Comparison of ENCODE assay signal across 12 cellular contexts in the genomic region with DNA sequence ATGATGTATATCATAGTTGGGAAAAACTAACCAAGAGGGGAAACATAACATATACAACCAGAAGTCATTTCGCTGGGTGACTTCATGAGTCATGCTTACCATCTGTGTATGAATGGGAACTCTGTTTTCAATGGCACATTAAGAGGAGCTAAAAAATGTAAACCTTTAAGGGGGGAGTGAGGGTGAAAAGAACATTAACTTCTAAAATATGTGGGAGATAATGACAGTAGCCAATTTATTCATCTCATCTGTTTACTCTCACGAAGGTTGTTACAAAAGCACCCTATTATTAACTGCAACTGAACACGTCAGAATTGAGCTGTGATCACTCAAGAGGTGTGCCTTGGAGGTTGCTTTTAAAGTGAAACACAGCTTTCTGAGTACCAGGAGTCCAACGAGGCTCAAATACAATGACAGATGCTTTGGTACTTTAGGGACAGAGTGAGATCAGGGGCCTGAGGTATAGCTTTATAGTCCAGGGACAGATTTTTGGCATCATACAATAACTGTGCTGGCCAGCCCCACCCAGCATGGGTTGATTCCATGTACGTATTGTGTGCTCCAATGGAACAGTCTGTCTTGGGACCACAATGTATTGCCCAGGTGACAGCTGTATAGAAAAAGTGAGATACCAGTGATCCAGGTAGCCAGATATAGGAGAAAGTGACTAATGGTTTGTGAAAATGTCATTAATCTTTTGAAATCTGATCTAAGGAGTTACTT.
DNase-seq lines count a peak whose midpoint lies in the region; ATAC-seq and TF ChIP-seq lines count a peak whose summit lies in the region.
"Had no signal": no experiment of that assay in that cellular context is flagged by ENCODE, and none has a peak within 500 bp of the region (broad histone marks: within the 10 kb centered on the region; RNA-seq: fewer than 3 reads in every experiment).

No MANE protein-coding gene starts in this region.

- peaks cover 21% of the 10 kb centered on the region for H3K4me1 Mint-ChIP-seq in chondrocyte (ENCODE audit: low read depth)

- no peak overlapping the region for H3K4me3 ChIP-seq in skeletal muscle cell (ENCODE audit: low read depth, low read length)
- H3K4me3 ChIP-seq: GM23338, pancreas had no signal

- TF ChIP-seq CTCF in chondrocyte (IDR thresholded peaks at IDR 0.05): no peak

- H3K27ac Mint-ChIP-seq in chondrocyte (ENCODE audit: unreplicated experiment): peak overlapping the region; percentile 75
- H3K27ac Mint-ChIP-seq: GM23338 had no signal

- no peaks in the 10 kb centered on the region for H3K9me3 Mint-ChIP-seq in chondrocyte (ENCODE audit: low read depth)
- H3K9me3 Mint-ChIP-seq: brain, GM23338 had no signal

- H3K36me3 Mint-ChIP-seq in chondrocyte (ENCODE audit: low read depth): no peaks in the 10 kb centered on the region

- H3K4me3 Mint-ChIP-seq in chondrocyte (ENCODE audit: unreplicated experiment): no peak overlapping the region
- H3K4me3 Mint-ChIP-seq: brain, GM23338 had no signal

- DNase-seq in NCI-H1092 treated with DMSO at 0.1 percent for 48 hours (lab: John Stamatoyannopoulos, UW) (peak; percentile 5), NCI-H1092 (lab: John Stamatoyannopoulos, UW) (no peak), NCI-H446 treated with DMSO at 0.1 percent for 48 hours (lab: John Stamatoyannopoulos, UW) (peak; percentile 86), chondrocyte (ENCODE audit: low spot score) (no peak), skeletal muscle cell (ENCODE audit: low read depth) (peak; percentile 75), GOT3 (lab: John Stamatoyannopoulos, UW) (no peak)
- DNase-seq: activated CD4-positive, alpha-beta T cell treated with anti-CD3 and anti-CD28 coated beads, Interleukin-2, amount 50 U/mL, for 4 hours; pancreas had no signal

- H3K27me3 Mint-ChIP-seq in chondrocyte (ENCODE audit: low read depth): no peaks in the 10 kb centered on the region
- H3K27me3 Mint-ChIP-seq: brain had no signal

- ATAC-seq in GM18870 (IDR thresholded peaks at IDR 0.05; ENCODE audit: unreplicated experiment): no peak
- ATAC-seq in GM21423 (IDR thresholded peaks at IDR 0.05; ENCODE audit: unreplicated experiment): no peak
- ATAC-seq: GM23338, pancreas had no signal

Comparison
In these comparisons a context has a peak if more than half of its experiments do, and no peak if none do; other contexts are left out.
1. DNase-seq: peak in NCI-H1092 treated with DMSO at 0.1 percent for 48 hours (single experiment), NCI-H446 treated with DMSO at 0.1 percent for 48 hours (single experiment) and skeletal muscle cell (single experiment); none in NCI-H1092 (single experiment), chondrocyte (single experiment) and GOT3 (single experiment).